ENCODE assay signal across 9 cellular contexts in the genomic region with DNA sequence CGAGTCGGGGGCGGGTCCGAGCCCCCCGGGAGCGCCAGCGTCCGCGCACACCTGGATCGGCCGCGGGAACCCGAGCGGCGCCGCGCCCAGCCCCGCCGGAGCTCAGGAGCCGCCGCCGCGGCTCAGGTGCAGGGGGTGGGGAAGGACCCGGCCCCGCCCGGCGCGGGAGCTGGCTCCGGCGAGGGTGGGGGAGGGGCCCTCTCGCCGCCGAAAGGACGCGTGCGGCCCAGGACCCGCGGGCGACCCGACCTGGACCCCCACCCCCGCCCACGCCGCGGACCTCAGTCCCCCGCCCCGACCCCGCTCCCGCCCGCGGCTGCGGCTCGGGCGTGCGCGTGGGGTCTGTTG. TPM values are rescaled to one million over a fixed set of nuclear protein-coding genes. Genes with fewer than 3 reads are reported as not detected.
DNase-seq lines count a peak whose midpoint lies in the region; TF ChIP-seq lines count a peak whose summit lies in the region.
"Had no signal": no experiment of that assay in that cellular context is flagged by ENCODE, and none has a peak within 500 bp of the region (broad histone marks: within the 10 kb centered on the region; RNA-seq: fewer than 3 reads in every experiment).

A gene (minus strand): TSS at position 144 of the 348 bp plus-strand sequence. CDS start 105,251 bp downstream, outside the sequence.

- H3K4me1 ChIP-seq in esophagus muscularis mucosa = peaks cover 15 to 32% (median 30%) of the 10 kb centered on the region in 4 donors

- peaks cover 6% of the 10 kb centered on the region for H3K9me3 Mint-ChIP-seq in nephron progenitor cell
- H3K9me3 Mint-ChIP-seq in activated CD4-positive, alpha-beta memory T cell treated with anti-CD3 and anti-CD28 coated beads, Interleukin-2, amount 10 ng/mL, durations not matched to agents 7 days and 5 days = no peaks in the 10 kb centered on the region

- H3K27ac ChIP-seq in AG04450 (ENCODE audit: low read depth, low read length) (no peak within 1 kb of the TSS), esophagus muscularis mucosa (replicated peaks in 1 of 4) (peak within 1 kb of the TSS in 1 of 4 donors; percentile 34)

- TF ChIP-seq CTCF in AG04450 (IDR thresholded peaks at IDR 0.05; ENCODE audit: low read depth, low read length) = no peak
- no peak for TF ChIP-seq CTCF in LNCaP clone FGC (IDR thresholded peaks at IDR 0.05; ENCODE audit: control insufficient read depth, extremely low read depth, insufficient read depth)
- TF ChIP-seq CTCF in esophagus muscularis mucosa (IDR thresholded peaks at IDR 0.05) = no peak
- TF ChIP-seq CTCF in nephron progenitor cell (IDR thresholded peaks at IDR 0.05) = no peak

- H3K27me3 Mint-ChIP-seq in nephron progenitor cell (ENCODE audit: low read depth, poor library complexity) = peaks cover 89% of the 10 kb centered on the region
- peaks cover 42% of the 10 kb centered on the region for H3K27me3 Mint-ChIP-seq in activated CD4-positive, alpha-beta memory T cell treated with anti-CD3 and anti-CD28 coated beads, Interleukin-2, amount 10 ng/mL, durations not matched to agents 7 days and 5 days

- intact Hi-C loops in esophagus muscularis mucosa (cut with DNase I) = no loop called here

- H3K9me3 ChIP-seq in AG04450 (ENCODE audit: control insufficient read depth, insufficient read depth, low read length) (peaks cover 5% of the 10 kb centered on the region), esophagus muscularis mucosa (peaks cover 0 to under 1% (median 0%) of the 10 kb centered on the region in 4 donors)

- WGBS in esophagus muscularis mucosa = no CpG with 5 or more reads among the region's 55 CpGs

- peaks cover 25% of the 10 kb centered on the region for H3K4me1 Mint-ChIP-seq in nephron progenitor cell
- peaks cover 2% of the 10 kb centered on the region for H3K4me1 Mint-ChIP-seq in activated CD4-positive, alpha-beta memory T cell treated with anti-CD3 and anti-CD28 coated beads, Interleukin-2, amount 10 ng/mL, durations not matched to agents 7 days and 5 days

- no peak within 1 kb of the TSS for H3K27ac Mint-ChIP-seq in nephron progenitor cell
- no peak within 1 kb of the TSS for H3K27ac Mint-ChIP-seq in activated CD4-positive, alpha-beta memory T cell treated with anti-CD3 and anti-CD28 coated beads, Interleukin-2, amount 10 ng/mL, durations not matched to agents 7 days and 5 days

- no peak for TF ChIP-seq EP300 in esophagus muscularis mucosa (IDR thresholded peaks at IDR 0.05)

- H3K4me3 ChIP-seq in AG04450 (ENCODE audit: low read depth, low read length) (peak within 1 kb of the TSS; percentile 52), LNCaP clone FGC (ENCODE audit: low read depth, low read length) (peak within 1 kb of the TSS; percentile 90), esophagus muscularis mucosa (peak within 1 kb of the TSS; percentile 46 to 63 (median 54))

- peak within 1 kb of the TSS; percentile 77 for H3K4me3 Mint-ChIP-seq in nephron progenitor cell
- no peak within 1 kb of the TSS for H3K4me3 Mint-ChIP-seq in activated CD4-positive, alpha-beta memory T cell treated with anti-CD3 and anti-CD28 coated beads, Interleukin-2, amount 10 ng/mL, durations not matched to agents 7 days and 5 days

- H3K27me3 ChIP-seq in AG04450 (ENCODE audit: control insufficient read depth, insufficient read depth, low read length) = peaks cover 40% of the 10 kb centered on the region
- peaks cover 6 to 90% (median 31%) of the 10 kb centered on the region in 4 donors for H3K27me3 ChIP-seq in esophagus muscularis mucosa

- CTCF ChIA-PET in AG04450 (lab: Charles Lee) = interaction anchor here (0.6 kb wide), 1 partner anchor 87 kb away, joined by 3 read pairs; no protein-coding TSS in a partner anchor
- CTCF ChIA-PET in activated CD4-positive, alpha-beta memory T cell treated with anti-CD3 and anti-CD28 coated beads, Interleukin-2, amount 10 ng/mL, durations not matched to agents 7 days and 5 days (lab: Charles Lee) = no interaction called here

- POLR2A ChIA-PET in AG04450 (lab: Yijun Ruan, JAX) = interaction anchor here (1.4 kb wide), 1 partner anchor 47 kb away, joined by 7 read pairs; no protein-coding TSS in a partner anchor
- POLR2A ChIA-PET in activated CD4-positive, alpha-beta memory T cell treated with anti-CD3 and anti-CD28 coated beads, Interleukin-2, amount 10 ng/mL, durations not matched to agents 7 days and 5 days (lab: Charles Lee) = no interaction called here

- no peaks in the 10 kb centered on the region for H3K36me3 Mint-ChIP-seq in nephron progenitor cell (ENCODE audit: low read depth)
- H3K36me3 Mint-ChIP-seq in activated CD4-positive, alpha-beta memory T cell treated with anti-CD3 and anti-CD28 coated beads, Interleukin-2, amount 10 ng/mL, durations not matched to agents 7 days and 5 days (ENCODE audit: low read depth) = no peaks in the 10 kb centered on the region

- no peaks in the 10 kb centered on the region for H3K36me3 ChIP-seq in esophagus muscularis mucosa

- DNase-seq in AG04450 (ENCODE audit: low read depth, low spot score) (no peak), LNCaP clone FGC (ENCODE audit: low read depth) (no peak), esophagus muscularis mucosa (ENCODE audit: extremely low spot score) (no peak), nephron progenitor cell (peak; percentile 44), NCI-H446 (lab: John Stamatoyannopoulos, UW) (no peak), amniotic stem cell (lab: John Stamatoyannopoulos, UW) (no peak), NCI-H2081 treated with DMSO at 0.1 percent for 48 hours (lab: John Stamatoyannopoulos, UW) (no peak)
- no peak for DNase-seq in activated CD4-positive, alpha-beta memory T cell treated with anti-CD3 and anti-CD28 coated beads, Interleukin-2, amount 10 ng/mL, durations not matched to agents 7 days and 5 days
- DNase-seq: activated CD4-positive, CD25-positive, alpha-beta regulatory T cell treated with anti-CD3 and anti-CD28 coated beads, Interleukin-2, amount 50 U/mL, for 72 hours had no signal

- TF ChIP-seq POLR2A in esophagus muscularis mucosa (IDR thresholded peaks at IDR 0.05; ENCODE audit: low read depth) = no peak

RNA-seq across cellular contexts. Expression of the gene that starts here (rescaled TPM):
- 0.72 and 0.77 TPM in 2 replicates for polyA plus RNA-seq in AG04450 (2011; rRNA removed)
- polyA minus RNA-seq in AG04450 (2011; rRNA and poly(A)+ RNA removed) = 1.3 and 2.4 TPM in 2 replicates
- total RNA-seq in esophagus muscularis mucosa = 10 to 100 TPM; 10.8 to 25.3 (median 15.6) TPM
- total RNA-seq in activated CD4-positive, alpha-beta memory T cell treated with anti-CD3 and anti-CD28 coated beads, Interleukin-2, amount 10 ng/mL, durations not matched to agents 7 days and 5 days = not detected

Comparison
In these comparisons a context has a peak if more than half of its experiments do, and no peak if none do; other contexts are left out.
1. RNA of the gene that starts here (total RNA-seq): 10.8 to 25.3 TPM in esophagus muscularis mucosa; not detected in activated CD4-positive, alpha-beta memory T cell treated with anti-CD3 and anti-CD28 coated beads, Interleukin-2, amount 10 ng/mL, durations not matched to agents 7 days and 5 days; every median in the first group is over 10 times any median in the second.
2. Peak in every context shown above with its lines, with median percentiles within 50 percentile points of each other: H3K4me3 ChIP-seq.